ENCODE assay signal across 9 cellular contexts in the genomic region with DNA sequence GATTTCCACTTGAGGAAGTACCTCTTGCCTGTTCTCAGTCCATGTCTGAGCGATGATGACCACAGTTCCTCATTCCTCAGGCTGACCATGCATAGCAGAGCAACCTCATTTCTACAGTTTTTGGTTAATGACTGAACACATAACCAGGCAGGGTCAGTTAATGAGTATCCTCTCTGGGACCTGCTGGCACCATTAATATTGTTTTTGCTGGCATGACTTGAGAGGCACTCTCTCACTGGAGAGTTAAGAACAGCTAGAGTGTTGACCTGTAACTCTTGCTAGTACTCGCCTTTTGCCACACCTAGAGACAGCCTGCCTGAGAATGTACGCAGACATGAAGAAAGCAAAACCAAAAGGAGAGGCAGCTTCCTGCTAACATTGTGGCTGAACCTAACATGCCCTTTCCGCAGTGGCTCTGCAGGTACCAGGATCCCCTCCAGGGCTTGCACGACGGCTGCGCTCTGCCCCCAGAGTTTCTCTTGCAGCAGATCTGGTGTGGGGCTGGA. TPM values are rescaled to one million over a fixed set of nuclear protein-coding genes. Genes with fewer than 3 reads are reported as not detected.
DNase-seq lines count a peak whose midpoint lies in the region; ATAC-seq and TF ChIP-seq lines count a peak whose summit lies in the region.
"Had no signal": no experiment of that assay in that cellular context is flagged by ENCODE, and none has a peak within 500 bp of the region (broad histone marks: within the 10 kb centered on the region; RNA-seq: fewer than 3 reads in every experiment).

No MANE protein-coding gene starts in this region.

- peaks cover 0 to 3% (median 0%) of the 10 kb centered on the region in 11 experiments; a peak in 1 of 22 replicates for H4K20me1 ChIP-seq in BLaER1 treated with 17β-estradiol and CSF1 and Interleukin-3, amounts not matched to agents 10 nM and 100 nM

- intact Hi-C loops in esophagus squamous epithelium (cut with DNase I) (no loop called here), adrenal gland (cut with DNase I) (no loop called here)

- peak overlapping the region in 3 of 10 experiments; percentile 26 to 27 (median 26); a peak in 5 of 20 replicates for H3K4me3 ChIP-seq in BLaER1 treated with 17β-estradiol and CSF1 and Interleukin-3, amounts not matched to agents 10 nM and 100 nM
- H3K4me3 ChIP-seq in esophagus squamous epithelium (peak overlapping the region; percentile 13 to 53 (median 16)), adrenal gland (peak overlapping the region in 1 of 4 donors; percentile 22)

- no peaks in the 10 kb centered on the region for H3K27me3 Mint-ChIP-seq in activated CD4-positive, alpha-beta memory T cell treated with anti-CD3 and anti-CD28 coated beads, Interleukin-2, amount 10 ng/mL, durations not matched to agents 7 days and 5 days

- no peaks in the 10 kb centered on the region for H3K27me3 ChIP-seq in BLaER1 treated with 17β-estradiol and CSF1 and Interleukin-3, amounts not matched to agents 10 nM and 100 nM
- H3K27me3 ChIP-seq in esophagus squamous epithelium (no peaks in the 10 kb centered on the region), adrenal gland (no peaks in the 10 kb centered on the region)

- peak; percentile 84 for ATAC-seq in GM19467 (IDR thresholded peaks at IDR 0.05; ENCODE audit: unreplicated experiment)
- ATAC-seq in HG03571 (IDR thresholded peaks at IDR 0.05; ENCODE audit: unreplicated experiment): peak; percentile 92

- H3K4me1 Mint-ChIP-seq in activated CD4-positive, alpha-beta memory T cell treated with anti-CD3 and anti-CD28 coated beads, Interleukin-2, amount 10 ng/mL, durations not matched to agents 7 days and 5 days: peaks cover 41% of the 10 kb centered on the region

- peak; percentile 71 for DNase-seq in activated CD4-positive, alpha-beta memory T cell treated with anti-CD3 and anti-CD28 coated beads, Interleukin-2, amount 10 ng/mL, durations not matched to agents 7 days and 5 days
- no peak for DNase-seq in esophagus squamous epithelium (lab: John Stamatoyannopoulos, UW)
- DNase-seq in stimulated activated CD4-positive, alpha-beta T cell treated with anti-CD3 and anti-CD28 coated beads, Interleukin-1b, Interleukin-23, amount 100 ng/mL, for 24 hours (ENCODE audit: low read depth in 4 of 4, low spot score in 1 of 4): peak in 3 of 4 experiments; percentile 20 to 30 (median 24)
- no peak for DNase-seq in adrenal gland
- no peak for DNase-seq in NCI-H128 (lab: John Stamatoyannopoulos, UW; ENCODE audit: unreplicated experiment)
- DNase-seq: left cardiac atrium had no signal

- peak overlapping the region; percentile 64 for H3K4me3 Mint-ChIP-seq in activated CD4-positive, alpha-beta memory T cell treated with anti-CD3 and anti-CD28 coated beads, Interleukin-2, amount 10 ng/mL, durations not matched to agents 7 days and 5 days

- H3K9me3 Mint-ChIP-seq in activated CD4-positive, alpha-beta memory T cell treated with anti-CD3 and anti-CD28 coated beads, Interleukin-2, amount 10 ng/mL, durations not matched to agents 7 days and 5 days: peaks cover 2% of the 10 kb centered on the region

- no peaks in the 10 kb centered on the region for H3K9me3 ChIP-seq in BLaER1 treated with 17β-estradiol and CSF1 and Interleukin-3, amounts not matched to agents 10 nM and 100 nM (replicated peaks in 1 of 11)
- H3K9me3 ChIP-seq in esophagus squamous epithelium: no peaks in the 10 kb centered on the region
- no peaks in the 10 kb centered on the region for H3K9me3 ChIP-seq in adrenal gland (replicated peaks in 1 of 3)

- H3K36me3 Mint-ChIP-seq in activated CD4-positive, alpha-beta memory T cell treated with anti-CD3 and anti-CD28 coated beads, Interleukin-2, amount 10 ng/mL, durations not matched to agents 7 days and 5 days (ENCODE audit: low read depth): peaks cover 45% of the 10 kb centered on the region

- no peaks in the 10 kb centered on the region for H3K36me3 ChIP-seq in BLaER1 treated with 17β-estradiol and CSF1 and Interleukin-3, amounts not matched to agents 10 nM and 100 nM
- H3K36me3 ChIP-seq in esophagus squamous epithelium (peaks cover 0 to 7% (median 0%) of the 10 kb centered on the region in 3 donors), adrenal gland (replicated peaks in 1 of 2) (no peaks in the 10 kb centered on the region)

- peak overlapping the region in 6 of 11 experiments; percentile 21 to 62 (median 33); a peak in 11 of 22 replicates for H3K27ac ChIP-seq in BLaER1 treated with 17β-estradiol and CSF1 and Interleukin-3, amounts not matched to agents 10 nM and 100 nM
- H3K27ac ChIP-seq in esophagus squamous epithelium (peak overlapping the region; percentile 59 to 82 (median 70)), adrenal gland (peak overlapping the region in 1 of 5 donors; percentile 59)

- peak overlapping the region; percentile 95 for H3K27ac Mint-ChIP-seq in activated CD4-positive, alpha-beta memory T cell treated with anti-CD3 and anti-CD28 coated beads, Interleukin-2, amount 10 ng/mL, durations not matched to agents 7 days and 5 days

- CTCF ChIA-PET in activated CD4-positive, alpha-beta memory T cell treated with anti-CD3 and anti-CD28 coated beads, Interleukin-2, amount 10 ng/mL, durations not matched to agents 7 days and 5 days (lab: Charles Lee): interaction anchor here (1.0 to 3.8 kb wide), 9 partner anchors 12 to 57 kb away, joined by 3 to 32 read pairs (median 5); a partner anchor contains a TSS

- H3K4me2 ChIP-seq in BLaER1 treated with 17β-estradiol and CSF1 and Interleukin-3, amounts not matched to agents 10 nM and 100 nM: peak overlapping the region; percentile 44 to 90 (median 67)

- H3K9ac ChIP-seq in BLaER1 treated with 17β-estradiol and CSF1 and Interleukin-3, amounts not matched to agents 10 nM and 100 nM: peak overlapping the region in 3 of 11 experiments; percentile 6 to 49 (median 7); a peak in 2 of 22 replicates

- POLR2A ChIA-PET in activated CD4-positive, alpha-beta memory T cell treated with anti-CD3 and anti-CD28 coated beads, Interleukin-2, amount 10 ng/mL, durations not matched to agents 7 days and 5 days (lab: Charles Lee): interaction anchor here (1.4 to 3.6 kb wide), 4 partner anchors 16 to 53 kb away, joined by 4 to 33 read pairs (median 10); a partner anchor contains a TSS

- no peak for TF ChIP-seq CTCF in esophagus squamous epithelium (IDR thresholded peaks at IDR 0.05)
- no peak for TF ChIP-seq CTCF in adrenal gland (IDR thresholded peaks at IDR 0.05)

- TF ChIP-seq POLR2A in esophagus squamous epithelium (IDR thresholded peaks at IDR 0.05): no peak
- TF ChIP-seq POLR2A in adrenal gland (IDR thresholded peaks at IDR 0.05): no peak

- H3K4me1 ChIP-seq in BLaER1 treated with 17β-estradiol and CSF1 and Interleukin-3, amounts not matched to agents 10 nM and 100 nM: peaks cover 12 to 29% (median 18%) of the 10 kb centered on the region in 10 experiments
- H3K4me1 ChIP-seq in esophagus squamous epithelium: peaks cover 0 to 16% (median 0%) of the 10 kb centered on the region in 3 donors
- no peaks in the 10 kb centered on the region for H3K4me1 ChIP-seq in adrenal gland (replicated peaks in 1 of 2)

- WGBS in esophagus squamous epithelium, 2 donors: 33 to 37% methylated on average over 6 to 7 of the region's 7 CpGs
- WGBS in adrenal gland, 4 donors: 72 to 76% (median 75%) methylated on average over 4 to 7 of the region's 7 CpGs

RNA-seq across cellular contexts. Expression of a gene that starts 23.9 kb away (rescaled TPM):
- 10 to 100 TPM; 32.5 to 34.7 TPM for total RNA-seq in activated CD4-positive, alpha-beta memory T cell treated with anti-CD3 and anti-CD28 coated beads, Interleukin-2, amount 10 ng/mL, durations not matched to agents 7 days and 5 days
- 1 to 10 TPM; 1.5 to 6.8 (median 5.1) TPM for total RNA-seq in esophagus squamous epithelium
- 10 to 100 TPM in 5 of 8 donors, 1 to 10 TPM in 3; 6.0 to 22.2 (median 10.8) TPM for total RNA-seq in adrenal gland
- 10 to 100 TPM in 1 of 3 donors, 1 to 10 TPM in 2; 5.3 to 11.3 (median 8.2) TPM for polyA plus RNA-seq in adrenal gland

RNA-seq across cellular contexts. Expression of a gene that starts 24.0 kb away (rescaled TPM):
- 1 to 10 TPM; 2.3 to 3.5 TPM for total RNA-seq in activated CD4-positive, alpha-beta memory T cell treated with anti-CD3 and anti-CD28 coated beads, Interleukin-2, amount 10 ng/mL, durations not matched to agents 7 days and 5 days
- total RNA-seq in esophagus squamous epithelium (under 1 TPM in 3 of 4 donors, not detected in 1; 0.09 to 0.29 (median 0.19) TPM), adrenal gland (1 to 10 TPM in 2 of 8 donors, under 1 TPM in 6; 0.12 to 1.3 (median 0.64) TPM)
- 1 to 10 TPM in 1 of 3 donors, under 1 TPM in 2; 0.24 to 1.2 (median 0.88) TPM for polyA plus RNA-seq in adrenal gland

RNA-seq across cellular contexts. Expression of a gene that starts 44.4 kb away (rescaled TPM):
- 10 to 100 TPM; 12.6 to 15.1 TPM for total RNA-seq in activated CD4-positive, alpha-beta memory T cell treated with anti-CD3 and anti-CD28 coated beads, Interleukin-2, amount 10 ng/mL, durations not matched to agents 7 days and 5 days
- total RNA-seq in esophagus squamous epithelium: 10 to 100 TPM; 37.0 to 71.2 (median 40.5) TPM
- 10 to 100 TPM in 3 of 8 donors, 1 to 10 TPM in 5; 4.2 to 14.4 (median 6.3) TPM for total RNA-seq in adrenal gland
- polyA plus RNA-seq in adrenal gland: 1 to 10 TPM; 3.1 to 6.4 (median 4.3) TPM

RNA-seq across cellular contexts. Expression of a gene that starts 51.4 kb away (rescaled TPM):
- 100 to 1,000 TPM; 296 to 302 TPM for total RNA-seq in activated CD4-positive, alpha-beta memory T cell treated with anti-CD3 and anti-CD28 coated beads, Interleukin-2, amount 10 ng/mL, durations not matched to agents 7 days and 5 days
- total RNA-seq in esophagus squamous epithelium: 100 to 1,000 TPM in 3 of 4 donors, 10 to 100 TPM in 1; 87.3 to 202 (median 170) TPM
- total RNA-seq in adrenal gland: 100 to 1,000 TPM; 104 to 224 (median 158) TPM
- polyA plus RNA-seq in adrenal gland: 100 to 1,000 TPM in 1 of 3 donors, 10 to 100 TPM in 2; 58.4 to 198 (median 59.5) TPM

Comparison
In these comparisons a context has a peak if more than half of its experiments do, and no peak if none do; other contexts are left out.
1. DNase-seq: peak in activated CD4-positive, alpha-beta memory T cell treated with anti-CD3 and anti-CD28 coated beads, Interleukin-2, amount 10 ng/mL, durations not matched to agents 7 days and 5 days (single experiment) and stimulated activated CD4-positive, alpha-beta T cell treated with anti-CD3 and anti-CD28 coated beads, Interleukin-1b, Interleukin-23, amount 100 ng/mL, for 24 hours (3 of 4); none in esophagus squamous epithelium (single experiment), adrenal gland (0 of 7) and NCI-H128 (single experiment).